8 cellular contexts compared by ENCODE assay signal in the genomic region with DNA sequence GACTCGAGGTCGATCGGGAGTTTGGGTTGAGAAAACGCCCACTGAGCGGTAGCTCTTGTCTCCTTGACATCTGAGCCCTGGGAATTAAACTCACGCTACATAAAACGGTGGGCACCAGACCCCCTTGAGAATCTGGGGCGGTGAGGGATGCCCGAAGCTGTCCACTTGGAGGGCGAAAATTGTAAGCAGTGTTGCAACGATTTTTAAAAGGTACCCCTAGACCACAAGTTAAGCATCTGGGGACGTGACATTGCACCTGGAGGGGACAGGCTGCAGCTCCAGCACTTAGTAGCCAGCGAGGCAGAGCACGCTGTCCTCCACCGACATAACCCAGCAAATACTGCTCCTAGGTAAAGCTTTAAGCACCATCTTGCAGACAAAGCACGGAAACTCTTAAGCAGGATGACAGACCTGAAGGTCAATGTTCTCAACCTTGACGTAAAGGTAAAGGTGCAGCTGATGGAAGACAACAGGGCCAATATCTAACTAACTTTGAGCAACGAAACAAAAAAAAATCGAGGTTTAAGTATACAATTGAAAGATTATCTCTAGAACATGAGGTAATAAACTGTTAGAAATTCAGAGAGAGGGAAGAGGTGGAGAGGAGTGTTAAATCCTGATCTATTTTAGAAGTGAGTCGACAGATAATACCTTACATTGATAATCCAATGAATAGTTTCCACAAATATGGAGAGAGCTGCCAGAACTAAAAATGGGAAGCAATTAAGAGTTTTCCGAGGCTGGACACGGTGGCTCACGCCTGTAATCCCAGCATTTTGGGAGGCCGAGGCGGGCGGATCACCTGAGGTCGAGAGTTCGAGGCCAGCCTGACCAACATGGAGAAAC. TPM values are rescaled to one million over a fixed set of nuclear protein-coding genes. Genes with fewer than 3 reads are reported as not detected.
A peak's percentile ranks its signal among the peaks of the same experiment; 100 is the strongest.
DNase-seq lines count a peak whose midpoint lies in the region; ATAC-seq, FAIRE-seq and TF ChIP-seq lines count a peak whose summit lies in the region.

No MANE protein-coding gene starts in this region.

- CTCF ChIA-PET in activated CD4-positive, alpha-beta T cell treated with anti-CD3 and anti-CD28 coated beads for 36 hours (lab: Charles Lee) = interaction anchor here (0.6 to 0.8 kb wide), 2 partner anchors 13 to 61 kb away, joined by 3 to 4 read pairs; no protein-coding TSS in a partner anchor

- H3K4me1 ChIP-seq in right cardiac atrium (ENCODE audit: control insufficient read depth, insufficient read depth, low read length) (peaks cover 3% of the 10 kb centered on the region), small intestine (ENCODE audit: control insufficient read depth in 2 of 2, insufficient read depth in 1 of 2, low read depth in 1 of 2, low read length in 1 of 2) (peaks cover 0 to 7% of the 10 kb centered on the region in 2 donors)

- H3K9me3 Mint-ChIP-seq in activated CD4-positive, alpha-beta T cell treated with anti-CD3 and anti-CD28 coated beads for 36 hours (ENCODE audit: low read depth) = no peaks in the 10 kb centered on the region

- H3K9me3 ChIP-seq in WERI-Rb-1 (ENCODE audit: severe bottlenecking) (no peaks in the 10 kb centered on the region), right cardiac atrium (ENCODE audit: control insufficient read depth, low read length) (no peaks in the 10 kb centered on the region), small intestine (ENCODE audit: control insufficient read depth, low read depth) (no peaks in the 10 kb centered on the region)

- peak; percentile 20 for DNase-seq in activated CD4-positive, alpha-beta T cell treated with anti-CD3 and anti-CD28 coated beads for 36 hours
- DNase-seq in activated CD4-positive, alpha-beta T cell treated with anti-CD3 and anti-CD28 coated beads, Interleukin-2, amount 50 U/mL, for 48 hours = no peak
- DNase-seq in WERI-Rb-1 = peak; percentile 13
- DNase-seq in right cardiac atrium = no peak
- peak; percentile 57 for DNase-seq in small intestine
- no peak for DNase-seq in NCI-H2029 treated with DMSO at 0.1 percent for 48 hours (lab: John Stamatoyannopoulos, UW)
- DNase-seq in stimulated activated CD4-positive, alpha-beta T cell treated with anti-CD3 and anti-CD28 coated beads, Interleukin-4, amount 100 ng/mL, for 1 hour = no peak

- ATAC-seq in activated CD4-positive, alpha-beta T cell treated with anti-CD3 and anti-CD28 coated beads for 36 hours = no peak
- ATAC-seq in right cardiac atrium = peak in 1 of 2 donors; percentile 1
- ATAC-seq in HG03439 (IDR thresholded peaks at IDR 0.05; ENCODE audit: unreplicated experiment) = no peak

- peak overlapping the region; percentile 72 for H3K4me3 ChIP-seq in WERI-Rb-1 (ENCODE audit: low read depth, low read length)
- peak overlapping the region; percentile 93 for H3K4me3 ChIP-seq in right cardiac atrium (ENCODE audit: low read length)
- peak overlapping the region; percentile 77 to 95 for H3K4me3 ChIP-seq in small intestine (ENCODE audit: low read depth in 1 of 2, low read length in 2 of 2)

- 35% methylated on average over 28 of the region's 28 CpGs for WGBS in right cardiac atrium
- WGBS in small intestine, 3 donors = 25 to 34% (median 28%) methylated on average over 26 to 28 of the region's 28 CpGs

- no peaks in the 10 kb centered on the region for H3K27me3 Mint-ChIP-seq in activated CD4-positive, alpha-beta T cell treated with anti-CD3 and anti-CD28 coated beads for 36 hours

- POLR2A ChIA-PET in activated CD4-positive, alpha-beta T cell treated with anti-CD3 and anti-CD28 coated beads for 36 hours (lab: Charles Lee) = no interaction called here

- no peak for FAIRE-seq in small intestine (lab: Jason Lieb, UNC)

- no peaks in the 10 kb centered on the region for H3K27me3 ChIP-seq in WERI-Rb-1 (ENCODE audit: insufficient read depth, low read depth, severe bottlenecking)
- no peaks in the 10 kb centered on the region for H3K27me3 ChIP-seq in right cardiac atrium (ENCODE audit: control insufficient read depth, insufficient read depth)
- no peaks in the 10 kb centered on the region for H3K27me3 ChIP-seq in small intestine (ENCODE audit: control insufficient read depth in 2 of 2, insufficient read depth in 2 of 2, low read length in 2 of 2)

- H3K4me1 Mint-ChIP-seq in activated CD4-positive, alpha-beta T cell treated with anti-CD3 and anti-CD28 coated beads for 36 hours = peaks cover 33% of the 10 kb centered on the region

- intact Hi-C loops in activated CD4-positive, alpha-beta T cell treated with anti-CD3 and anti-CD28 coated beads for 36 hours (cut with DNase I, micrococcal nuclease) = loop anchor here (2.0 to 10.0 kb wide), 4 partner anchors 23 to 1571 kb away; a partner anchor contains a TSS
- intact Hi-C loops in right cardiac atrium (cut with DNase I) = no loop called here

- H3K27ac ChIP-seq in WERI-Rb-1 (peak overlapping the region; percentile 85), right cardiac atrium (ENCODE audit: low read length) (peak overlapping the region; percentile 34), small intestine (ENCODE audit: low read depth in 1 of 2, low read length in 1 of 2) (peak overlapping the region; percentile 73 to 78)

- peaks cover 15% of the 10 kb centered on the region for H3K36me3 Mint-ChIP-seq in activated CD4-positive, alpha-beta T cell treated with anti-CD3 and anti-CD28 coated beads for 36 hours (ENCODE audit: low read depth)

- H3K36me3 ChIP-seq in WERI-Rb-1 = peaks cover 25% of the 10 kb centered on the region
- H3K36me3 ChIP-seq in small intestine (ENCODE audit: control insufficient read depth in 2 of 2, insufficient read depth in 2 of 2, low read length in 2 of 2) = no peaks in the 10 kb centered on the region

- H3K27ac Mint-ChIP-seq in activated CD4-positive, alpha-beta T cell treated with anti-CD3 and anti-CD28 coated beads for 36 hours = no peak overlapping the region

- TF ChIP-seq CTCF in WERI-Rb-1 (IDR thresholded peaks at IDR 0.05; ENCODE audit: low read depth, low read length) = no peak

- H3K4me3 Mint-ChIP-seq in activated CD4-positive, alpha-beta T cell treated with anti-CD3 and anti-CD28 coated beads for 36 hours = peak overlapping the region; percentile 97

RNA-seq across cellular contexts. Expression of a gene that starts 0.9 kb away (rescaled TPM):
- total RNA-seq in activated CD4-positive, alpha-beta T cell treated with anti-CD3 and anti-CD28 coated beads for 36 hours = 10 to 100 TPM; 29.5 to 33.7 TPM
- total RNA-seq in right cardiac atrium = 10 to 100 TPM in 1 of 4 donors, 1 to 10 TPM in 3; 9.4 to 19.2 (median 9.8) TPM
- polyA plus RNA-seq in right cardiac atrium = 7.2 TPM
- polyA plus RNA-seq in small intestine = 10 to 100 TPM; 14.2 to 50.3 (median 49.7) TPM

Comparison
In these comparisons a context has a peak if more than half of its experiments do, and no peak if none do; other contexts are left out.
1. DNase-seq: peak in activated CD4-positive, alpha-beta T cell treated with anti-CD3 and anti-CD28 coated beads for 36 hours (single experiment), WERI-Rb-1 (single experiment) and small intestine (single experiment); none in activated CD4-positive, alpha-beta T cell treated with anti-CD3 and anti-CD28 coated beads, Interleukin-2, amount 50 U/mL, for 48 hours (0 of 2), right cardiac atrium (0 of 3), NCI-H2029 treated with DMSO at 0.1 percent for 48 hours (single experiment) and stimulated activated CD4-positive, alpha-beta T cell treated with anti-CD3 and anti-CD28 coated beads, Interleukin-4, amount 100 ng/mL, for 1 hour (single experiment).
2. H3K27ac ChIP-seq: peak in every context shown above with its lines; median percentile 85 in WERI-Rb-1; 76 in small intestine; 34 in right cardiac atrium.
3. intact Hi-C loops: an anchor here in activated CD4-positive, alpha-beta T cell treated with anti-CD3 and anti-CD28 coated beads for 36 hours (2.0 to 10.0 kb wide); none called in right cardiac atrium.
4. Peak in every context shown above with its lines, with median percentiles within 50 percentile points of each other: H3K4me3 ChIP-seq.